12 cellular contexts compared by ENCODE assay signal in genomic region chr1:178644308-178645120, GRCh38.
A peak's percentile ranks its signal among the peaks of the same experiment; 100 is the strongest.
DNase-seq lines count a peak whose midpoint lies in the region; ATAC-seq and TF ChIP-seq lines count a peak whose summit lies in the region.
"Had no signal": no experiment of that assay in that cellular context is flagged by ENCODE, and none has a peak within 500 bp of the region (broad histone marks: within the 10 kb centered on the region; RNA-seq: fewer than 3 reads in every experiment).

No MANE protein-coding gene starts in this region.

- no peaks in the 10 kb centered on the region for H3F3A ChIP-seq in MM.1S (ENCODE audit: insufficient read depth, low read length)

- H3K27ac Mint-ChIP-seq in activated T-helper 17 cell treated with anti-CD3 and anti-CD28 coated beads, Interleukin-2, amount 50 U/mL, for 72 hours: no peak overlapping the region

- peaks cover 13% of the 10 kb centered on the region for H3K27me3 Mint-ChIP-seq in activated T-helper 17 cell treated with anti-CD3 and anti-CD28 coated beads, Interleukin-2, amount 50 U/mL, for 72 hours

- H3K36me3 ChIP-seq in BLaER1 (no peaks in the 10 kb centered on the region), MM.1S (replicated peaks; ENCODE audit: insufficient read depth, low read length) (no peaks in the 10 kb centered on the region)
- H3K36me3 ChIP-seq: BLaER1 treated with 17β-estradiol and CSF1 and Interleukin-3, amounts not matched to agents 10 nM and 100 nM; left lung had no signal

- H3K9ac ChIP-seq in BLaER1 (no peak overlapping the region), MM.1S (ENCODE audit: low read length) (no peak overlapping the region)
- H3K9ac ChIP-seq: BLaER1 treated with 17β-estradiol and CSF1 and Interleukin-3, amounts not matched to agents 10 nM and 100 nM had no signal

- H3K9me2 ChIP-seq in MM.1S (replicated peaks; ENCODE audit: insufficient read depth, low read length): no peaks in the 10 kb centered on the region

- no peak for TF ChIP-seq CTCF in MM.1S (IDR thresholded peaks at IDR 0.05; ENCODE audit: low read length)

- ATAC-seq in left colon: peak; percentile 45
- no peak for ATAC-seq in activated T-helper 17 cell treated with anti-CD3 and anti-CD28 coated beads, Interleukin-2, amount 50 U/mL, for 72 hours (replicated peaks)
- ATAC-seq: GM12878, left lung had no signal

- intact Hi-C loops in left colon (cut with DNase I, micrococcal nuclease): no loop called here

- H3K4me3 Mint-ChIP-seq in activated T-helper 17 cell treated with anti-CD3 and anti-CD28 coated beads, Interleukin-2, amount 50 U/mL, for 72 hours: no peak overlapping the region

- DNase-seq in MM.1S (peak; percentile 18), amniotic epithelial cell (ENCODE audit: low read depth) (peak; percentile 92), left colon (peak in 1 of 2 donors; percentile 60), globus pallidus (ENCODE audit: low spot score) (no peak), SIG-M5 treated with dmso at 0.1 percent for 504 hours (lab: John Stamatoyannopoulos, UW; ENCODE audit: unreplicated experiment) (no peak)
- DNase-seq in activated naive CD4-positive, alpha-beta T cell treated with anti-CD3 and anti-CD28 coated beads, Interleukin-2, amount 50 U/mL, for 16 hours: no peak
- DNase-seq: effector CD4-positive, alpha-beta T cell; left lung had no signal

- no peaks in the 10 kb centered on the region for H3K79me2 ChIP-seq in MM.1S (ENCODE audit: low read length)

- H3K4me2 ChIP-seq in BLaER1: peak overlapping the region; percentile 4; the same call in 1 of the 2 replicates
- no peak overlapping the region for H3K4me2 ChIP-seq in MM.1S (ENCODE audit: low read depth, low read length)

- peaks cover 16% of the 10 kb centered on the region; the same call in 1 of the 2 replicates for H3K4me1 ChIP-seq in BLaER1
- H3K4me1 ChIP-seq in MM.1S (ENCODE audit: low read length): no peaks in the 10 kb centered on the region
- H3K4me1 ChIP-seq: left lung had no signal

- H3K4me1 Mint-ChIP-seq in activated T-helper 17 cell treated with anti-CD3 and anti-CD28 coated beads, Interleukin-2, amount 50 U/mL, for 72 hours: no peaks in the 10 kb centered on the region

- no peaks in the 10 kb centered on the region for H3K36me3 Mint-ChIP-seq in activated T-helper 17 cell treated with anti-CD3 and anti-CD28 coated beads, Interleukin-2, amount 50 U/mL, for 72 hours (ENCODE audit: low read depth)

- H3K9me3 ChIP-seq in BLaER1: no peaks in the 10 kb centered on the region
- no peaks in the 10 kb centered on the region for H3K9me3 ChIP-seq in MM.1S (replicated peaks; ENCODE audit: insufficient read depth, low read length)
- H3K9me3 ChIP-seq: BLaER1 treated with 17β-estradiol and CSF1 and Interleukin-3, amounts not matched to agents 10 nM and 100 nM; left lung had no signal

- H3K9me3 Mint-ChIP-seq in activated T-helper 17 cell treated with anti-CD3 and anti-CD28 coated beads, Interleukin-2, amount 50 U/mL, for 72 hours: no peaks in the 10 kb centered on the region

- no peak overlapping the region for H3K4me3 ChIP-seq in BLaER1
- H3K4me3 ChIP-seq in MM.1S (ENCODE audit: low read length): no peak overlapping the region
- H3K4me3 ChIP-seq: BLaER1 treated with 17β-estradiol and CSF1 and Interleukin-3, amounts not matched to agents 10 nM and 100 nM; GM12878; left lung had no signal

- H4K20me1 ChIP-seq in BLaER1: no peaks in the 10 kb centered on the region
- H4K20me1 ChIP-seq in MM.1S (ENCODE audit: insufficient read depth, low read length): no peaks in the 10 kb centered on the region
- H4K20me1 ChIP-seq: BLaER1 treated with 17β-estradiol and CSF1 and Interleukin-3, amounts not matched to agents 10 nM and 100 nM had no signal

- H3K27me3 ChIP-seq in BLaER1: no peaks in the 10 kb centered on the region
- H3K27me3 ChIP-seq in MM.1S (replicated peaks; ENCODE audit: insufficient read depth, low read length): no peaks in the 10 kb centered on the region
- H3K27me3 ChIP-seq: BLaER1 treated with 17β-estradiol and CSF1 and Interleukin-3, amounts not matched to agents 10 nM and 100 nM; left lung had no signal

- H3K27ac ChIP-seq in BLaER1: no peak overlapping the region
- H3K27ac ChIP-seq in MM.1S (ENCODE audit: low read length): no peak overlapping the region
- H3K27ac ChIP-seq: BLaER1 treated with 17β-estradiol and CSF1 and Interleukin-3, amounts not matched to agents 10 nM and 100 nM; left lung had no signal

- H2AFZ ChIP-seq in MM.1S (ENCODE audit: low read length): no peak overlapping the region

Comparison
In these comparisons a context has a peak if more than half of its experiments do, and no peak if none do; other contexts are left out.
1. DNase-seq: peak in MM.1S (single experiment) and amniotic epithelial cell (single experiment); none in globus pallidus (single experiment), activated naive CD4-positive, alpha-beta T cell treated with anti-CD3 and anti-CD28 coated beads, Interleukin-2, amount 50 U/mL, for 16 hours (single experiment) and SIG-M5 treated with dmso at 0.1 percent for 504 hours (single experiment).